Comparison of ENCODE assay signal across 11 cellular contexts in genomic region chr3:124768812-124769211, GRCh38. TPM values are rescaled to one million over a fixed set of nuclear protein-coding genes. Genes with fewer than 3 reads are reported as not detected.
DNase-seq lines count a peak whose midpoint lies in the region; ATAC-seq, FAIRE-seq and TF ChIP-seq lines count a peak whose summit lies in the region.
"Had no signal": no experiment of that assay in that cellular context is flagged by ENCODE, and none has a peak within 500 bp of the region (broad histone marks: within the 10 kb centered on the region; RNA-seq: fewer than 3 reads in every experiment).

No MANE protein-coding gene starts in this region.

- no peak overlapping the region for H3K4me2 ChIP-seq in SK-N-SH

- peaks cover 31 to 73% of the 10 kb centered on the region in 2 experiments for H3K4me1 ChIP-seq in SK-N-SH (ENCODE audit: control insufficient read depth in 1 of 2, insufficient read depth in 2 of 2, low read depth in 1 of 2, low read length in 1 of 2)

- peaks cover 6% of the 10 kb centered on the region; the same call in 1 of the 2 replicates for H4K20me1 ChIP-seq in SK-N-SH (ENCODE audit: insufficient read depth)

- no peak overlapping the region for H3K4me3 Mint-ChIP-seq in activated naive CD4-positive, alpha-beta T cell treated with anti-CD3 and anti-CD28 coated beads, Interleukin-2, amount 10 ng/mL, durations not matched to agents 7 days and 5 days
- H3K4me3 Mint-ChIP-seq: activated naive CD8-positive, alpha-beta T cell; CD8-positive, alpha-beta T cell; stimulated activated naive CD8-positive, alpha-beta T cell treated with anti-CD3 and anti-CD28 coated beads, Interleukin-15, Interleukin-2, amounts not matched to agents 100 ng/mL and 50 ng/mL, for 24 hours had no signal

- H3K9me3 Mint-ChIP-seq in activated naive CD4-positive, alpha-beta T cell treated with anti-CD3 and anti-CD28 coated beads, Interleukin-2, amount 10 ng/mL, durations not matched to agents 7 days and 5 days = no peaks in the 10 kb centered on the region
- H3K9me3 Mint-ChIP-seq: CD8-positive, alpha-beta T cell; stimulated activated naive CD8-positive, alpha-beta T cell treated with anti-CD3 and anti-CD28 coated beads, Interleukin-15, Interleukin-2, amounts not matched to agents 100 ng/mL and 50 ng/mL, for 24 hours had no signal

- DNase-seq in SK-N-SH (peak; percentile 40), retinal pigment epithelial cell (ENCODE audit: low read depth) (no peak), NCI-H1436 (lab: John Stamatoyannopoulos, UW) (no peak), frontal cortex (ENCODE audit: low spot score in 2 of 2) (no peak)
- peak; percentile 30 for DNase-seq in activated naive CD4-positive, alpha-beta T cell treated with anti-CD3 and anti-CD28 coated beads, Interleukin-2, amount 10 ng/mL, durations not matched to agents 7 days and 5 days
- DNase-seq: CD8-positive, alpha-beta T cell had no signal

- CTCF ChIA-PET in SK-N-SH (lab: Yijun Ruan, JAX) = interaction anchor here (0.6 to 15.4 kb wide), 8 partner anchors 8 to 153 kb away, joined by 3 to 332 read pairs (median 4); no protein-coding TSS in a partner anchor
- CTCF ChIA-PET in activated naive CD4-positive, alpha-beta T cell treated with anti-CD3 and anti-CD28 coated beads, Interleukin-2, amount 10 ng/mL, durations not matched to agents 7 days and 5 days (lab: Charles Lee) = interaction anchor here (1.8 to 2.5 kb wide), 2 partner anchors 8 to 133 kb away, joined by 11 to 13 read pairs; no protein-coding TSS in a partner anchor

- H3K4me1 Mint-ChIP-seq in activated naive CD4-positive, alpha-beta T cell treated with anti-CD3 and anti-CD28 coated beads, Interleukin-2, amount 10 ng/mL, durations not matched to agents 7 days and 5 days = no peaks in the 10 kb centered on the region

- peaks cover 40 to 56% of the 10 kb centered on the region in 2 experiments for H3K36me3 ChIP-seq in SK-N-SH (replicated peaks in 1 of 2; ENCODE audit: control insufficient read depth in 1 of 2, insufficient read depth in 2 of 2, low read length in 1 of 2)

- FAIRE-seq in frontal cortex (lab: Jason Lieb, UNC) = no peak

- peak overlapping the region in 1 of 2 experiments; percentile 98; a peak in 1 of 4 replicates for H3K27ac ChIP-seq in SK-N-SH (ENCODE audit: low read depth in 2 of 2, low read length in 1 of 2)

- no peaks in the 10 kb centered on the region for H3K9me3 ChIP-seq in SK-N-SH

- no peaks in the 10 kb centered on the region for H3K36me3 Mint-ChIP-seq in activated naive CD4-positive, alpha-beta T cell treated with anti-CD3 and anti-CD28 coated beads, Interleukin-2, amount 10 ng/mL, durations not matched to agents 7 days and 5 days
- H3K36me3 Mint-ChIP-seq: activated naive CD8-positive, alpha-beta T cell; CD8-positive, alpha-beta T cell had no signal

- no peak overlapping the region for H2AFZ ChIP-seq in SK-N-SH (ENCODE audit: low read depth)

- ATAC-seq in SK-N-SH treated with all-trans-retinoic acid at 6 μM for 48 hours (no peak), HG03439 (IDR thresholded peaks at IDR 0.05; ENCODE audit: unreplicated experiment) (peak; percentile 74), GM19397 (IDR thresholded peaks at IDR 0.05; ENCODE audit: unreplicated experiment) (no peak)
- ATAC-seq: CD8-positive, alpha-beta T cell had no signal

- peaks cover 28% of the 10 kb centered on the region for H3F3A ChIP-seq in SK-N-SH (replicated peaks; ENCODE audit: insufficient read depth)

- TF ChIP-seq RAD21 in SK-N-SH (IDR thresholded peaks at IDR 0.05; ENCODE audit: low read length) = peak; percentile 21; the same call in 1 of the 2 replicates

- peak; percentile 29; the same call in 1 of the 2 replicates for TF ChIP-seq CTCF in SK-N-SH (IDR thresholded peaks at IDR 0.05)
- peak; percentile 29 for TF ChIP-seq CTCF in retinal pigment epithelial cell (conservative IDR thresholded peaks at IDR 0.05; ENCODE audit: low read depth, low read length)

- H3K9me2 ChIP-seq in SK-N-SH = no peaks in the 10 kb centered on the region

- H3K79me2 ChIP-seq in SK-N-SH (ENCODE audit: insufficient read depth) = peaks cover 4% of the 10 kb centered on the region; the same call in 1 of the 2 replicates

- WGBS in SK-N-SH (ENCODE audit: low lambda C conversion rate) = 75% methylated on average over 7 of the region's 7 CpGs

- no peaks in the 10 kb centered on the region for H3K27me3 ChIP-seq in SK-N-SH (ENCODE audit: insufficient read depth)

- H3K27ac Mint-ChIP-seq in activated naive CD4-positive, alpha-beta T cell treated with anti-CD3 and anti-CD28 coated beads, Interleukin-2, amount 10 ng/mL, durations not matched to agents 7 days and 5 days = no peak overlapping the region
- H3K27ac Mint-ChIP-seq: activated naive CD8-positive, alpha-beta T cell; CD8-positive, alpha-beta T cell; stimulated activated naive CD8-positive, alpha-beta T cell treated with anti-CD3 and anti-CD28 coated beads, Interleukin-15, Interleukin-2, amounts not matched to agents 100 ng/mL and 50 ng/mL, for 24 hours had no signal

- POLR2A ChIA-PET in SK-N-SH (lab: Yijun Ruan, JAX) = no interaction called here

- peaks cover 51% of the 10 kb centered on the region for H3K27me3 Mint-ChIP-seq in activated naive CD4-positive, alpha-beta T cell treated with anti-CD3 and anti-CD28 coated beads, Interleukin-2, amount 10 ng/mL, durations not matched to agents 7 days and 5 days

- no peak overlapping the region for H3K9ac ChIP-seq in SK-N-SH

- TF ChIP-seq EP300 in SK-N-SH (IDR thresholded peaks at IDR 0.05; ENCODE audit: borderline replicate concordance in 1 of 2, low read depth in 1 of 2, low read length in 1 of 2) = no peak; a peak in 1 of 4 replicates

- H3K4me3 ChIP-seq in SK-N-SH (ENCODE audit: low read depth in 2 of 2, low read length in 1 of 2) = no peak overlapping the region
- no peak overlapping the region for H3K4me3 ChIP-seq in retinal pigment epithelial cell (ENCODE audit: low read length)

TF ChIP-seq in SK-N-SH, 30 proteins besides CTCF, POLR2A, EP300 and RAD21 (continues in another document):
- TF ChIP-seq REST (IDR thresholded peaks at IDR 0.05; ENCODE audit: low read depth, low read length) = no peak
- TF ChIP-seq NRF1 (IDR thresholded peaks at IDR 0.05; ENCODE audit: low read depth, low read length) = no peak
- no peak for TF ChIP-seq YY1 (IDR thresholded peaks at IDR 0.05; ENCODE audit: low read depth)

TF ChIP-seq in SK-N-SH treated with all-trans-retinoic acid at 6 μM for 48 hours, 23 proteins besides CTCF, POLR2A, EP300 and RAD21:
- no peak for TF ChIP-seq RARB (CRISPR knock-in tag; IDR thresholded peaks at IDR 0.05)
- no peak for TF ChIP-seq TOX (CRISPR knock-in tag; IDR thresholded peaks at IDR 0.05; ENCODE audit: borderline replicate concordance)
- TF ChIP-seq BACH2 (CRISPR knock-in tag; IDR thresholded peaks at IDR 0.05; ENCODE audit: borderline replicate concordance) = no peak
- TF ChIP-seq ZC3H10 (CRISPR knock-in tag; IDR thresholded peaks at IDR 0.05) = no peak
- no peak for TF ChIP-seq PPARA (CRISPR knock-in tag; IDR thresholded peaks at IDR 0.05; ENCODE audit: borderline replicate concordance)
- no peak for TF ChIP-seq ZNF565 (CRISPR knock-in tag; conservative IDR thresholded peaks at IDR 0.05; ENCODE audit: low read depth)
- TF ChIP-seq GLIS3 (CRISPR knock-in tag; IDR thresholded peaks at IDR 0.05) = no peak
- TF ChIP-seq TSHZ2 (CRISPR knock-in tag; IDR thresholded peaks at IDR 0.05) = no peak
- no peak for TF ChIP-seq CSRNP3 (CRISPR knock-in tag; IDR thresholded peaks at IDR 0.05)
- no peak for TF ChIP-seq CSDC2 (CRISPR knock-in tag; IDR thresholded peaks at IDR 0.05)
- no peak for TF ChIP-seq ZNF70 (CRISPR knock-in tag; IDR thresholded peaks at IDR 0.05)

RNA-seq across cellular contexts. Expression of gene UMPS, which starts 38.6 kb away (rescaled TPM):
- 25.1 and 32.0 TPM in 2 replicates for polyA plus RNA-seq in SK-N-SH (2012; rRNA removed)
- 29.2 and 30.9 TPM in 2 replicates for polyA plus RNA-seq in SK-N-SH (2012; cell fraction: cytosol; rRNA removed)
- 18.2 and 25.5 TPM in 2 replicates for polyA plus RNA-seq in SK-N-SH (2012; cell fraction: nucleus; rRNA removed)
- total RNA-seq in frontal cortex = 54.2 TPM

Comparison
In these comparisons a context has a peak if more than half of its experiments do, and no peak if none do; other contexts are left out.
1. DNase-seq: peak in SK-N-SH (single experiment) and activated naive CD4-positive, alpha-beta T cell treated with anti-CD3 and anti-CD28 coated beads, Interleukin-2, amount 10 ng/mL, durations not matched to agents 7 days and 5 days (single experiment); none in retinal pigment epithelial cell (single experiment), NCI-H1436 (single experiment) and frontal cortex (0 of 2).